In genomic region chr5:174828786-174829510, GRCh38 we compare ENCODE assay signal across 22 cellular contexts.
DNase-seq lines count a peak whose midpoint lies in the region; ATAC-seq and TF ChIP-seq lines count a peak whose summit lies in the region.
"Had no signal": no experiment of that assay in that cellular context is flagged by ENCODE, and none has a peak within 500 bp of the region (broad histone marks: within the 10 kb centered on the region; RNA-seq: fewer than 3 reads in every experiment).

No MANE protein-coding gene starts in this region.

- TF ChIP-seq POLR2A in heart left ventricle (IDR thresholded peaks at IDR 0.05) (no peak), sigmoid colon (IDR thresholded peaks at IDR 0.05) (no peak)

- peak overlapping the region; percentile 51 for H3K9ac ChIP-seq in adipocyte (ENCODE audit: low read length)

- TF ChIP-seq CTCF in heart left ventricle (IDR thresholded peaks at IDR 0.05) (no peak), left ventricle myocardium inferior (IDR thresholded peaks at IDR 0.05; ENCODE audit: borderline replicate concordance) (no peak), sigmoid colon (IDR thresholded peaks at IDR 0.05) (no peak)

- WGBS in heart left ventricle, 4 donors = 54 to 65% (median 56%) methylated on average over 10 of the region's 10 CpGs
- WGBS in sigmoid colon, 2 donors = 71 to 78% methylated on average over 10 of the region's 10 CpGs

- H3K27ac ChIP-seq in heart left ventricle = peak overlapping the region in 8 of 12 donors; percentile 5 to 67 (median 45)
- peak overlapping the region; percentile 59 for H3K27ac ChIP-seq in left ventricle myocardium inferior (replicated peaks)
- peak overlapping the region in 2 of 4 donors; percentile 1 to 55 for H3K27ac ChIP-seq in sigmoid colon
- H3K27ac ChIP-seq: epithelial cell of prostate, right lobe of liver had no signal

- no peaks in the 10 kb centered on the region for H3K9me3 ChIP-seq in heart left ventricle
- no peaks in the 10 kb centered on the region for H3K9me3 ChIP-seq in adipocyte (ENCODE audit: control insufficient read depth, low read length)
- no peaks in the 10 kb centered on the region for H3K9me3 ChIP-seq in left ventricle myocardium inferior (replicated peaks)
- H3K9me3 ChIP-seq in sigmoid colon = no peaks in the 10 kb centered on the region
- H3K9me3 ChIP-seq: HAP-1, right lobe of liver had no signal

- DNase-seq in heart left ventricle (no peak), cardiac septum (ENCODE audit: low spot score) (no peak), adipocyte (ENCODE audit: low read depth) (no peak), left ventricle myocardium inferior (no peak), sigmoid colon (no peak), retina (no peak)
- no peak for DNase-seq in stimulated activated CD4-positive, alpha-beta T cell treated with anti-CD3 and anti-CD28 coated beads, Interleukin-15, amount 100 ng/mL, for 24 hours
- DNase-seq: ACHN; activated CD4-positive, CD25-positive, alpha-beta regulatory T cell treated with anti-CD3 and anti-CD28 coated beads, Interleukin-2, amount 50 U/mL, for 72 hours; activated naive CD4-positive, alpha-beta T cell treated with anti-CD3 and anti-CD28 coated beads, Interleukin-2, amount 10 ng/mL, durations not matched to agents 7 days and 5 days; activated T-cell treated with anti-CD3 and anti-CD28 coated beads, Interleukin-2, amount 50 U/mL, for 1 hour; anterior cingulate cortex; KBM-7; mesendoderm; naive thymus-derived CD8-positive, alpha-beta T cell; NCI-H1436 treated with DMSO at 0.1 percent for 48 hours; NCI-H774; right lobe of liver; SHP77 treated with DMSO at 0.1 percent for 48 hours had no signal

- intact Hi-C loops in heart left ventricle (cut with DNase I) = no loop called here
- intact Hi-C loops in cardiac septum (cut with DNase I) = no loop called here
- intact Hi-C loops in left ventricle myocardium inferior (cut with micrococcal nuclease) = no loop called here
- intact Hi-C loops in sigmoid colon (cut with DNase I) = no loop called here

- TF ChIP-seq EP300 in sigmoid colon (IDR thresholded peaks at IDR 0.05) = no peak

- H3K27me3 ChIP-seq in heart left ventricle (no peaks in the 10 kb centered on the region), adipocyte (replicated peaks; ENCODE audit: control insufficient read depth, insufficient read depth, low read length) (no peaks in the 10 kb centered on the region), left ventricle myocardium inferior (ENCODE audit: low read depth) (peaks cover 36% of the 10 kb centered on the region), sigmoid colon (no peaks in the 10 kb centered on the region)
- H3K27me3 ChIP-seq: right lobe of liver had no signal

- H3K4me1 ChIP-seq in heart left ventricle (peaks cover 0 to 2% (median 0%) of the 10 kb centered on the region in 12 donors), adipocyte (ENCODE audit: control insufficient read depth, insufficient read depth, low read length) (peaks cover 37% of the 10 kb centered on the region), left ventricle myocardium inferior (no peaks in the 10 kb centered on the region), sigmoid colon (no peaks in the 10 kb centered on the region)
- H3K4me1 ChIP-seq: HAP-1, right lobe of liver had no signal

- ATAC-seq in heart left ventricle (peak in 2 of 4 donors; percentile 45 to 73), GM21528 (IDR thresholded peaks at IDR 0.05; ENCODE audit: low FRiP score, unreplicated experiment) (no peak)
- ATAC-seq: naive thymus-derived CD8-positive, alpha-beta T cell; right lobe of liver had no signal

- H3K4me3 ChIP-seq in heart left ventricle = no peak overlapping the region
- peak overlapping the region; percentile 34 for H3K4me3 ChIP-seq in adipocyte (ENCODE audit: low read length)
- no peak overlapping the region for H3K4me3 ChIP-seq in left ventricle myocardium inferior
- no peak overlapping the region for H3K4me3 ChIP-seq in sigmoid colon
- H3K4me3 ChIP-seq: HAP-1, right lobe of liver had no signal

- no peaks in the 10 kb centered on the region for H3K36me3 ChIP-seq in heart left ventricle
- H3K36me3 ChIP-seq in adipocyte (ENCODE audit: control insufficient read depth, insufficient read depth, low read length, severe bottlenecking) = no peaks in the 10 kb centered on the region
- no peaks in the 10 kb centered on the region for H3K36me3 ChIP-seq in left ventricle myocardium inferior
- H3K36me3 ChIP-seq in sigmoid colon = no peaks in the 10 kb centered on the region
- H3K36me3 ChIP-seq: HAP-1, right lobe of liver had no signal
